Comparison of ENCODE assay signal across 9 cellular contexts in genomic region chr3:184562875-184563568, GRCh38. TPM values are rescaled to one million over a fixed set of nuclear protein-coding genes. Genes with fewer than 3 reads are reported as not detected.
A peak's percentile ranks its signal among the peaks of the same experiment; 100 is the strongest.
DNase-seq lines count a peak whose midpoint lies in the region; ATAC-seq and TF ChIP-seq lines count a peak whose summit lies in the region.
"Had no signal": no experiment of that assay in that cellular context is flagged by ENCODE, and none has a peak within 500 bp of the region (broad histone marks: within the 10 kb centered on the region; RNA-seq: fewer than 3 reads in every experiment).

No MANE protein-coding gene starts in this region.

- H3K27ac ChIP-seq in heart left ventricle, result peak overlapping the region in 8 of 12 donors; percentile 29 to 73 (median 56)
- peak overlapping the region; percentile 52 to 78 for H3K27ac ChIP-seq in coronary artery
- H3K27ac ChIP-seq in urinary bladder (ENCODE audit: low read depth), result peak overlapping the region; percentile 25

- H3K36me3 ChIP-seq in heart left ventricle (no peaks in the 10 kb centered on the region), mucosa of stomach (ENCODE audit: control insufficient read depth, insufficient read depth, low read length) (no peaks in the 10 kb centered on the region), urinary bladder (ENCODE audit: insufficient read depth) (no peaks in the 10 kb centered on the region)

- TF ChIP-seq POLR2A in heart left ventricle (IDR thresholded peaks at IDR 0.05), result no peak

- H3K9ac ChIP-seq in mucosa of stomach (ENCODE audit: low read length), result peak overlapping the region; percentile 51

- peak in 2 of 5 donors; percentile 50 to 68 for DNase-seq in heart left ventricle
- no peak for DNase-seq in Right ventricle myocardium inferior (ENCODE audit: missing footprints)
- no peak for DNase-seq in coronary artery (ENCODE audit: low spot score)
- DNase-seq in middle frontal gyrus (ENCODE audit: extremely low spot score, low spot score), result no peak
- DNase-seq in SIG-M5 (lab: John Stamatoyannopoulos, UW), result no peak
- DNase-seq: NCI-H524 treated with DMSO at 0.1 percent for 48 hours had no signal

- WGBS in heart left ventricle, 4 donors, result 47 to 64% (median 52%) methylated on average over 12 to 24 of the region's 24 CpGs
- 24% methylated on average over 24 of the region's 24 CpGs for WGBS in urinary bladder

- peaks cover 0 to 16% (median 0%) of the 10 kb centered on the region in 9 donors for H3K27me3 ChIP-seq in heart left ventricle
- no peaks in the 10 kb centered on the region for H3K27me3 ChIP-seq in mucosa of stomach (ENCODE audit: control insufficient read depth, insufficient read depth, low read length)

- H3K4me3 ChIP-seq in heart left ventricle (peak overlapping the region; percentile 41 to 82 (median 66)), coronary artery (peak overlapping the region; percentile 81), mucosa of stomach (ENCODE audit: low read length) (peak overlapping the region; percentile 7), urinary bladder (ENCODE audit: low read depth, low read length) (peak overlapping the region; percentile 61)

- H3K4me1 ChIP-seq in heart left ventricle (peaks cover 0 to 39% (median 20%) of the 10 kb centered on the region in 12 donors), mucosa of stomach (ENCODE audit: control insufficient read depth, insufficient read depth, low read length) (peaks cover 80% of the 10 kb centered on the region), urinary bladder (ENCODE audit: insufficient read depth) (no peaks in the 10 kb centered on the region)

- ATAC-seq in heart left ventricle (no peak), Right ventricle myocardium inferior (no peak), HG02588 (IDR thresholded peaks at IDR 0.05; ENCODE audit: unreplicated experiment) (no peak)

- intact Hi-C loops in heart left ventricle (cut with DNase I), result no loop called here
- intact Hi-C loops in Right ventricle myocardium inferior (cut with DNase I), result no loop called here

- no peak for TF ChIP-seq CTCF in heart left ventricle (IDR thresholded peaks at IDR 0.05)
- TF ChIP-seq CTCF in coronary artery (IDR thresholded peaks at IDR 0.05), result no peak

- H3K9me3 ChIP-seq in heart left ventricle (no peaks in the 10 kb centered on the region), mucosa of stomach (ENCODE audit: control insufficient read depth, low read length) (no peaks in the 10 kb centered on the region)

RNA-seq across cellular contexts. Expression of gene EPHB3, which starts 1.4 kb away (rescaled TPM):
- total RNA-seq in heart left ventricle (1 to 10 TPM in 8 of 9 donors, under 1 TPM in 1; 1.00 to 4.6 (median 2.4) TPM), Right ventricle myocardium inferior (1.6 TPM), urinary bladder (28.0 TPM)
- polyA plus RNA-seq in heart left ventricle (1 to 10 TPM; 1.4 TPM), urinary bladder (5.1 TPM)

Comparison
In these comparisons a context has a peak if more than half of its experiments do, and no peak if none do; other contexts are left out.
1. H3K4me3 ChIP-seq: peak in every context shown above with its lines; median percentile 81 in coronary artery; 66 in heart left ventricle; 61 in urinary bladder; 7 in mucosa of stomach.